Comparison of ENCODE assay signal across 9 cellular contexts in the genomic region with DNA sequence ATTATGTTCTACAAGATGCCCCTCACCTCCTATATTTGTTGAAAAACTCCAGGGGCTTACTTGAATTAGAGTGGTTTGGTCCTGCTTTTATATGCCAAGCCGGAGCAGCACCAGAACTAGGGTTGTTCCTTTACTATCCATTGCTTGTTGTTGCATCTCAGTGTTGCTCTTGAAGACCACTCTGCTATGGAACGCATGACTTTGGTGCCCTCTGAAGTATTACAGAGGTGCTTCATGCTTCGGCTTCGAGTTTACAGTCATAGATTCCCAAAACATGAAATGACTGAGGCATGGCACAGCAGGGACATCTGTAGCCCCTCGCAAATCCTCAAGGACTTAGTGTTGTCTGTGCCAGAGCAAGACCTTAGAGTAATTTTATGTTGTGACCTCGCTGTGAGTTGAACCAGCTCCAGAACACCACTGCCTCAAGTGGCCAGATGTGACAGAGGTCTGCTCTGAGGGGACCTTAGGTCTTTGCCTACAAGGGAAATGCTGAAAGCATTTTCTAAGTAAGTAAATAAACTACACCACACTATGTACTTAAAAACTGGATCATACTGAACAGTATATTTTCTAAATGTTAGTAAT.
A peak's percentile ranks its signal among the peaks of the same experiment; 100 is the strongest.
DNase-seq lines count a peak whose midpoint lies in the region; ATAC-seq and TF ChIP-seq lines count a peak whose summit lies in the region.
"Had no signal": no experiment of that assay in that cellular context is flagged by ENCODE, and none has a peak within 500 bp of the region (broad histone marks: within the 10 kb centered on the region; RNA-seq: fewer than 3 reads in every experiment).

No MANE protein-coding gene starts in this region.

- H3K79me2 ChIP-seq in DND-41 (ENCODE audit: insufficient read depth, low read length), result no peaks in the 10 kb centered on the region

- TF ChIP-seq CTCF in DND-41 (IDR thresholded peaks at IDR 0.05; ENCODE audit: borderline replicate concordance, extremely low read depth, low read length, poor library complexity, severe bottlenecking) (peak; percentile 61), fibroblast of the aortic adventitia (IDR thresholded peaks at IDR 0.05; ENCODE audit: insufficient read depth, low read length) (peak; percentile 3), suprapubic skin (IDR thresholded peaks at IDR 0.05) (no peak)

- H3K9ac ChIP-seq in DND-41 (ENCODE audit: low read depth, low read length), result no peak overlapping the region

- H3K27ac ChIP-seq in DND-41 (ENCODE audit: low read length), result no peak overlapping the region
- H3K27ac ChIP-seq in suprapubic skin, result no peak overlapping the region
- H3K27ac ChIP-seq: SJCRH30 had no signal

- intact Hi-C loops in posterior cingulate gyrus (cut with DNase I), result no loop called here

- ATAC-seq in DND-41 (ENCODE audit: insufficient read depth, low read depth), result peak; percentile 78
- peak; percentile 50 for ATAC-seq in GM19397 (IDR thresholded peaks at IDR 0.05; ENCODE audit: unreplicated experiment)
- no peak for ATAC-seq in GM21737 (IDR thresholded peaks at IDR 0.05; ENCODE audit: unreplicated experiment)

- H3K9me3 ChIP-seq in DND-41 (ENCODE audit: insufficient read depth, low read length, severe bottlenecking) (no peaks in the 10 kb centered on the region), suprapubic skin (no peaks in the 10 kb centered on the region)
- H3K9me3 ChIP-seq: SJCRH30 had no signal

- TF ChIP-seq POLR2A in suprapubic skin (IDR thresholded peaks at IDR 0.05), result no peak

- no peak overlapping the region for H3K4me2 ChIP-seq in DND-41 (ENCODE audit: insufficient read depth, low read length)

- H3K4me3 ChIP-seq in DND-41 (ENCODE audit: low read depth in 1 of 2, low read length in 2 of 2) (no peak overlapping the region), fibroblast of the aortic adventitia (ENCODE audit: low read depth, low read length) (no peak overlapping the region), suprapubic skin (no peak overlapping the region)
- H3K4me3 ChIP-seq: SJCRH30 had no signal

- DNase-seq in DND-41, result peak; percentile 6
- DNase-seq in NCI-H524 (lab: John Stamatoyannopoulos, UW), result peak; percentile 22 to 55
- peak; percentile 9 for DNase-seq in fibroblast of the aortic adventitia (ENCODE audit: low read depth)
- DNase-seq in NCI-H1417 treated with DMSO at 0.1 percent for 48 hours (lab: John Stamatoyannopoulos, UW), result no peak
- DNase-seq in suprapubic skin (ENCODE audit: low spot score in 2 of 2), result no peak
- DNase-seq in posterior cingulate gyrus, result no peak

- H2AFZ ChIP-seq in DND-41 (ENCODE audit: low read depth, low read length), result no peak overlapping the region

- no peaks in the 10 kb centered on the region for H3K36me3 ChIP-seq in DND-41 (ENCODE audit: insufficient read depth, low read length)
- no peaks in the 10 kb centered on the region for H3K36me3 ChIP-seq in suprapubic skin
- H3K36me3 ChIP-seq: SJCRH30 had no signal

- no peak for TF ChIP-seq EP300 in suprapubic skin (IDR thresholded peaks at IDR 0.05)

- H3K4me1 ChIP-seq in DND-41 (ENCODE audit: insufficient read depth, low read length) (no peaks in the 10 kb centered on the region), suprapubic skin (no peaks in the 10 kb centered on the region)
- H3K4me1 ChIP-seq: SJCRH30 had no signal

- 92% methylated on average over 6 of the region's 6 CpGs for WGBS in suprapubic skin

- no peaks in the 10 kb centered on the region for H4K20me1 ChIP-seq in DND-41 (ENCODE audit: insufficient read depth, low read length)

- H3K27me3 ChIP-seq in DND-41 (ENCODE audit: insufficient read depth, low read length, poor library complexity), result peaks cover 5% of the 10 kb centered on the region
- peaks cover 8% of the 10 kb centered on the region for H3K27me3 ChIP-seq in suprapubic skin
- H3K27me3 ChIP-seq: SJCRH30 had no signal

Comparison
In these comparisons a context has a peak if more than half of its experiments do, and no peak if none do; other contexts are left out.
1. DNase-seq: peak in DND-41 (single experiment), NCI-H524 (2 of 2) and fibroblast of the aortic adventitia (single experiment); none in NCI-H1417 treated with DMSO at 0.1 percent for 48 hours (single experiment), suprapubic skin (0 of 2) and posterior cingulate gyrus (0 of 10).
2. CTCF ChIP-seq: peak in DND-41 (single experiment) and fibroblast of the aortic adventitia (single experiment); none in suprapubic skin (0 of 2).